ENCODE assay signal across 16 cellular contexts in genomic region chr2:231168460-231169139, GRCh38. TPM values are rescaled to one million over a fixed set of nuclear protein-coding genes. Genes with fewer than 3 reads are reported as not detected.
DNase-seq lines count a peak whose midpoint lies in the region; ATAC-seq and FAIRE-seq lines count a peak whose summit lies in the region.
"Had no signal": no experiment of that assay in that cellular context is flagged by ENCODE, and none has a peak within 500 bp of the region (broad histone marks: within the 10 kb centered on the region; RNA-seq: fewer than 3 reads in every experiment).

No MANE protein-coding gene starts in this region.

- H3K4me1 Mint-ChIP-seq in T-helper 17 cell = peaks cover 7% of the 10 kb centered on the region
- H3K4me1 Mint-ChIP-seq in CD8-positive, alpha-beta memory T cell = no peaks in the 10 kb centered on the region

- H2AFZ ChIP-seq in ACC112 (ENCODE audit: low read length, unreplicated experiment) = no peak overlapping the region
- H2AFZ ChIP-seq: hepatocyte had no signal

- H3K27me3 Mint-ChIP-seq in T-helper 17 cell = no peaks in the 10 kb centered on the region
- no peaks in the 10 kb centered on the region for H3K27me3 Mint-ChIP-seq in CD8-positive, alpha-beta memory T cell

- DNase-seq in T-helper 17 cell = no peak
- peak; percentile 90 for DNase-seq in foreskin melanocyte
- DNase-seq in CD8-positive, alpha-beta memory T cell = no peak
- no peak for DNase-seq in H4 (ENCODE audit: low spot score)
- DNase-seq in T-helper 9 cell = no peak
- DNase-seq: activated CD8-positive, alpha-beta memory T cell treated with anti-CD3 and anti-CD28 coated beads, Interleukin-2, amount 50 U/mL, for 4 hours; thyroid gland had no signal

- no peaks in the 10 kb centered on the region for H3K9me3 ChIP-seq in T-helper 17 cell (ENCODE audit: control insufficient read depth, low read length, poor library complexity, severe bottlenecking)
- no peaks in the 10 kb centered on the region for H3K9me3 ChIP-seq in CD8-positive, alpha-beta memory T cell (ENCODE audit: low read length)
- H3K9me3 ChIP-seq: BLaER1, SJSA1, thyroid gland had no signal

- ATAC-seq in T-helper 17 cell (no peak), HG02852 (IDR thresholded peaks at IDR 0.05; ENCODE audit: unreplicated experiment) (no peak)

- POLR2A ChIA-PET in CD8-positive, alpha-beta memory T cell (lab: Charles Lee) = no interaction called here

- H3K27ac ChIP-seq in ACC112 (ENCODE audit: low read depth, low read length) = peak overlapping the region; percentile 35; the same call in 1 of the 2 replicates
- no peak overlapping the region for H3K27ac ChIP-seq in CD8-positive, alpha-beta memory T cell (ENCODE audit: low read depth, low read length)
- H3K27ac ChIP-seq: BLaER1, hepatocyte, SJSA1, thyroid gland had no signal

- H3K4me3 ChIP-seq in ACC112 (ENCODE audit: low read depth, low read length) = no peak overlapping the region
- H3K4me3 ChIP-seq in CD8-positive, alpha-beta memory T cell (ENCODE audit: low read length) = no peak overlapping the region
- H3K4me3 ChIP-seq: BLaER1, hepatocyte, SJSA1, thyroid gland had no signal

- no peak overlapping the region for H3K4me3 Mint-ChIP-seq in T-helper 17 cell
- no peak overlapping the region for H3K4me3 Mint-ChIP-seq in CD8-positive, alpha-beta memory T cell

- FAIRE-seq in G401.6 (lab: Jason Lieb, UNC) = peak; percentile 63
- FAIRE-seq: colon had no signal

- H3K79me2 ChIP-seq in ACC112 (ENCODE audit: control insufficient read depth, insufficient read depth, low read length, unreplicated experiment) = no peaks in the 10 kb centered on the region
- H3K79me2 ChIP-seq: hepatocyte had no signal

- peaks cover 17% of the 10 kb centered on the region for H3K36me3 Mint-ChIP-seq in T-helper 17 cell (ENCODE audit: low read depth)
- H3K36me3 Mint-ChIP-seq in CD8-positive, alpha-beta memory T cell = peaks cover 10 to 82% (median 32%) of the 10 kb centered on the region in 3 donors

- CTCF ChIA-PET in CD8-positive, alpha-beta memory T cell (lab: Charles Lee) = no interaction called here

- no peaks in the 10 kb centered on the region for H3K27me3 ChIP-seq in ACC112 (ENCODE audit: insufficient read depth, low read length)
- H3K27me3 ChIP-seq in CD8-positive, alpha-beta memory T cell (ENCODE audit: insufficient read depth, low read length, poor library complexity, severe bottlenecking) = no peaks in the 10 kb centered on the region
- H3K27me3 ChIP-seq: BLaER1, hepatocyte, SJSA1, thyroid gland had no signal

- H3K27ac Mint-ChIP-seq in T-helper 17 cell = peak overlapping the region; percentile 61
- H3K27ac Mint-ChIP-seq in CD8-positive, alpha-beta memory T cell = peak overlapping the region in 4 of 8 donors; percentile 9 to 61 (median 24)

- peaks cover 19% of the 10 kb centered on the region for H3K4me1 ChIP-seq in ACC112 (ENCODE audit: control insufficient read depth, insufficient read depth, low read length, unreplicated experiment)
- H3K4me1 ChIP-seq in CD8-positive, alpha-beta memory T cell (ENCODE audit: insufficient read depth, low read length) = no peaks in the 10 kb centered on the region
- H3K4me1 ChIP-seq: SJSA1, thyroid gland had no signal

- peaks cover 64% of the 10 kb centered on the region for H3K36me3 ChIP-seq in ACC112 (ENCODE audit: insufficient read depth, low read length)
- H3K36me3 ChIP-seq in CD8-positive, alpha-beta memory T cell (ENCODE audit: insufficient read depth, low read length) = peaks cover 29% of the 10 kb centered on the region

- H3K9me3 Mint-ChIP-seq in CD8-positive, alpha-beta memory T cell = no peaks in the 10 kb centered on the region

RNA-seq across cellular contexts. Expression of gene ARMC9, which starts 29.8 kb away (rescaled TPM):
- total RNA-seq in T-helper 17 cell = under 1 TPM; 0.37 to 0.73 TPM
- total RNA-seq in CD8-positive, alpha-beta memory T cell = 1 to 10 TPM; 5.3 to 6.4 TPM
- polyA plus RNA-seq in CD8-positive, alpha-beta memory T cell = 1.0 TPM
- 34.4 and 41.9 TPM in 2 replicates for total RNA-seq in H4 (2014; rRNA removed; shearing (Covaris generic))

RNA-seq across cellular contexts. Expression of gene HTR2B, which starts 43.8 kb away (rescaled TPM):
- total RNA-seq in T-helper 17 cell = not detected
- total RNA-seq in CD8-positive, alpha-beta memory T cell = not detected
- polyA plus RNA-seq in CD8-positive, alpha-beta memory T cell = not detected
- total RNA-seq in H4 (2014; rRNA removed; shearing (Covaris generic)) = not detected in 2 replicates
- total RNA-seq: Daoy, MCF 10A had no signal
